In genomic region chr1:145927073-145927886, GRCh38 we compare ENCODE assay signal across 8 cellular contexts. TPM values are rescaled to one million over a fixed set of nuclear protein-coding genes. Genes with fewer than 3 reads are reported as not detected.
A peak's percentile ranks its signal among the peaks of the same experiment; 100 is the strongest.
DNase-seq lines count a peak whose midpoint lies in the region; ATAC-seq and TF ChIP-seq lines count a peak whose summit lies in the region.

RBM8A (minus strand) TSS chr1:145927484; CDS start chr1:145927426, 58 bp downstream.

- intact Hi-C loops in activated B cell treated with CpG ODN at 0.5 μM for 24 hours (cut with micrococcal nuclease): loop anchor here (1.0 to 5.0 kb wide), 8 partner anchors 9 to 110 kb away; partner anchors contain the start of genes ANKRD34A, LIX1L, PEX11B and PIAS3

- DNase-seq in AG20443 (ENCODE audit: low spot score) (peak; percentile 93), NCI-H345 (lab: John Stamatoyannopoulos, UW) (peak; percentile 100), activated B cell treated with CpG ODN at 0.5 μM for 24 hours (peak; percentile 77), iris pigment epithelial cell (ENCODE audit: low read depth) (peak; percentile 99)
- DNase-seq in central memory CD8-positive, alpha-beta T cell (ENCODE audit: low spot score in 2 of 2): peak; percentile 84 to 96
- DNase-seq in stimulated activated CD4-positive, alpha-beta T cell treated with anti-CD3 and anti-CD28 coated beads, Interleukin-12 subunit alpha, Interleukin-12 subunit beta, amount 100 ng/mL, for 24 hours (ENCODE audit: low read depth in 2 of 2): peak; percentile 88 to 91

- no peaks in the 10 kb centered on the region for H3K27me3 Mint-ChIP-seq in activated B cell treated with CpG ODN at 0.5 μM for 24 hours
- H3K27me3 Mint-ChIP-seq in central memory CD8-positive, alpha-beta T cell: no peaks in the 10 kb centered on the region

- no peaks in the 10 kb centered on the region for H3K9me3 Mint-ChIP-seq in activated B cell treated with CpG ODN at 0.5 μM for 24 hours
- H3K9me3 Mint-ChIP-seq in central memory CD8-positive, alpha-beta T cell: no peaks in the 10 kb centered on the region

- peak within 1 kb of the TSS; percentile 74 for H3K27ac Mint-ChIP-seq in activated B cell treated with CpG ODN at 0.5 μM for 24 hours
- H3K27ac Mint-ChIP-seq in central memory CD8-positive, alpha-beta T cell (ENCODE audit: low read depth): no peak within 1 kb of the TSS

- peaks cover 15% of the 10 kb centered on the region for H3K4me1 Mint-ChIP-seq in activated B cell treated with CpG ODN at 0.5 μM for 24 hours
- peaks cover 18% of the 10 kb centered on the region for H3K4me1 Mint-ChIP-seq in central memory CD8-positive, alpha-beta T cell

- POLR2A ChIA-PET in activated B cell treated with CpG ODN at 0.5 μM for 24 hours (lab: Charles Lee): interaction anchor here (0.6 to 5.3 kb wide), 44 partner anchors 9 to 646 kb away, joined by 3 to 128 read pairs (median 6); partner anchors contain the start of genes ANKRD34A, ANKRD35, ITGA10 and LIX1L

- TF ChIP-seq CTCF in activated B cell treated with CpG ODN at 0.5 μM for 24 hours (IDR thresholded peaks at IDR 0.05): no peak

- peaks cover 13% of the 10 kb centered on the region for H3K36me3 Mint-ChIP-seq in activated B cell treated with CpG ODN at 0.5 μM for 24 hours (ENCODE audit: low read depth)
- peaks cover 25% of the 10 kb centered on the region for H3K36me3 Mint-ChIP-seq in central memory CD8-positive, alpha-beta T cell (ENCODE audit: insufficient read depth)

- ATAC-seq in GM19023 (IDR thresholded peaks at IDR 0.05; ENCODE audit: unreplicated experiment) (peak; percentile 92), HG03280 (IDR thresholded peaks at IDR 0.05; ENCODE audit: unreplicated experiment) (peak; percentile 98), activated B cell treated with CpG ODN at 0.5 μM for 24 hours (ENCODE audit: low read depth) (peak; percentile 97)
- peak; percentile 95 for ATAC-seq in central memory CD8-positive, alpha-beta T cell (replicated peaks; ENCODE audit: extremely low read depth, poor library complexity, severe bottlenecking)

- H3K4me3 Mint-ChIP-seq in activated B cell treated with CpG ODN at 0.5 μM for 24 hours: no peak within 1 kb of the TSS
- no peak within 1 kb of the TSS for H3K4me3 Mint-ChIP-seq in central memory CD8-positive, alpha-beta T cell

- CTCF ChIA-PET in activated B cell treated with CpG ODN at 0.5 μM for 24 hours (lab: Charles Lee): interaction anchor here (0.8 to 2.0 kb wide), 9 partner anchors 9 to 87 kb away, joined by 4 to 23 read pairs (median 6); partner anchors contain the start of genes ANKRD34A, LIX1L, NUDT17 and PEX11B

RNA-seq across cellular contexts. Expression of gene RBM8A, which starts in this region (rescaled TPM):
- 178 and 201 TPM in 2 replicates for total RNA-seq in activated B cell treated with CpG ODN at 0.5 μM for 24 hours

Comparison
In these comparisons a context has a peak if more than half of its experiments do, and no peak if none do; other contexts are left out.
1. Peak in every context shown above with its lines: DNase-seq and ATAC-seq.